20 cellular contexts compared by ENCODE assay signal in the genomic region with DNA sequence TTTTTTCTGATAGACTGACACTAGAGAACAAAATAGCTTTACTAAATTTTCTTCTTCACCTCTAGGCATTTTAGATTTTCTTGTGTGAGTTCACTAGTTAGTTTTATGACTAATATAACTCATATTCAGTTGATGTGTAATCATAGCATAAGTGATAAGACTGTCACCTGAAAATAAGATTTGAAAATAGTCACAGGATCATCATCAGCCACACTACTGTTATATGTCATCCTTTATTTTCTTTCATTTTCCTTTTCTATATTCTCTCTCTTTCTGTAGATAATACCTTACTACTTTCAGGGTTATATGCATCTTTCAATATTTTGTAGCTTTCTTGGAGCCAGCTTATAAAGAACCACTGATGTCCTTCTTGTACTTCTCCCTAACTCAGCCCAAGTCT.
"Had no signal": no experiment of that assay in that cellular context is flagged by ENCODE, and none has a peak within 500 bp of the region (broad histone marks: within the 10 kb centered on the region; RNA-seq: fewer than 3 reads in every experiment).

No MANE protein-coding gene starts in this region.

- H3K27me3 ChIP-seq: adrenal gland, cardiac muscle cell, esophagus muscularis mucosa, sigmoid colon, spleen had no signal

- H3K27ac Mint-ChIP-seq: activated CD4-positive, alpha-beta T cell treated with anti-CD3 and anti-CD28 coated beads, Interleukin-2, amount 10 ng/mL, durations not matched to agents 7 days and 5 days; activated naive CD4-positive, alpha-beta T cell treated with anti-CD3 and anti-CD28 coated beads, Interleukin-2, amount 50 U/mL, for 24 hours; mesothelial cell of epicardium; T-helper 1 cell treated with Interleukin-12 subunit alpha and Interleukin-12 subunit beta and Interleukin-4 antibody, amounts not matched to agents 30 μg/mL and 1 μg/mL, for 36 hours; WTC11 had no signal

- H3K36me3 Mint-ChIP-seq: mesothelial cell of epicardium, WTC11 had no signal

- H3K27me3 Mint-ChIP-seq: activated CD4-positive, alpha-beta T cell treated with anti-CD3 and anti-CD28 coated beads, Interleukin-2, amount 10 ng/mL, durations not matched to agents 7 days and 5 days had no signal

- H3K9me3 Mint-ChIP-seq: activated CD4-positive, alpha-beta T cell treated with anti-CD3 and anti-CD28 coated beads, Interleukin-2, amount 10 ng/mL, durations not matched to agents 7 days and 5 days had no signal

- H3K4me1 Mint-ChIP-seq: activated CD4-positive, alpha-beta T cell treated with anti-CD3 and anti-CD28 coated beads, Interleukin-2, amount 10 ng/mL, durations not matched to agents 7 days and 5 days; activated naive CD4-positive, alpha-beta T cell treated with anti-CD3 and anti-CD28 coated beads, Interleukin-2, amount 50 U/mL, for 24 hours; WTC11 had no signal

- H3K4me3 Mint-ChIP-seq: activated CD4-positive, alpha-beta T cell treated with anti-CD3 and anti-CD28 coated beads, Interleukin-2, amount 10 ng/mL, durations not matched to agents 7 days and 5 days; activated naive CD4-positive, alpha-beta T cell treated with anti-CD3 and anti-CD28 coated beads, Interleukin-2, amount 50 U/mL, for 24 hours; mesothelial cell of epicardium; neural crest cell; T-helper 1 cell treated with Interleukin-12 subunit alpha and Interleukin-12 subunit beta and Interleukin-4 antibody, amounts not matched to agents 30 μg/mL and 1 μg/mL, for 36 hours; WTC11 had no signal

- ATAC-seq: pancreas, WTC11 had no signal

- H3K27ac ChIP-seq: adrenal gland, cardiac muscle cell, dorsolateral prefrontal cortex, esophagus muscularis mucosa, pancreas, sigmoid colon, spleen, thoracic aorta had no signal

- DNase-seq: activated CD4-positive, alpha-beta T cell treated with anti-CD3 and anti-CD28 coated beads, Interleukin-2, amount 10 ng/mL, durations not matched to agents 7 days and 5 days; activated CD8-positive, alpha-beta memory T cell treated with anti-CD3 and anti-CD28 coated beads for 24 hours; activated effector memory CD4-positive, alpha-beta T cell treated with anti-CD3 and anti-CD28 coated beads, Interleukin-2, amount 50 U/mL, for 16 hours; activated T-cell treated with anti-CD3 and anti-CD28 coated beads for 4 hours; adrenal gland; dorsolateral prefrontal cortex; islet precursor cell; pancreas; sigmoid colon; spleen; stimulated activated CD4-positive, alpha-beta T cell treated with anti-CD3 and anti-CD28 coated beads, Interleukin-1b, Interleukin-23, amount 100 ng/mL, for 48 hours had no signal

- H3K9me3 ChIP-seq: adrenal gland, esophagus muscularis mucosa, pancreas, sigmoid colon, thoracic aorta had no signal

- H3K4me1 ChIP-seq: adrenal gland, esophagus muscularis mucosa, pancreas, spleen had no signal

- H3K4me3 ChIP-seq: adrenal gland, cardiac muscle cell, dorsolateral prefrontal cortex, esophagus muscularis mucosa, lung, pancreas, sigmoid colon, spleen, thoracic aorta had no signal

- H3K36me3 ChIP-seq: adrenal gland, cardiac muscle cell, esophagus muscularis mucosa, pancreas, sigmoid colon, spleen, thoracic aorta had no signal
